Comparison of ENCODE assay signal across 8 cellular contexts in the genomic region with DNA sequence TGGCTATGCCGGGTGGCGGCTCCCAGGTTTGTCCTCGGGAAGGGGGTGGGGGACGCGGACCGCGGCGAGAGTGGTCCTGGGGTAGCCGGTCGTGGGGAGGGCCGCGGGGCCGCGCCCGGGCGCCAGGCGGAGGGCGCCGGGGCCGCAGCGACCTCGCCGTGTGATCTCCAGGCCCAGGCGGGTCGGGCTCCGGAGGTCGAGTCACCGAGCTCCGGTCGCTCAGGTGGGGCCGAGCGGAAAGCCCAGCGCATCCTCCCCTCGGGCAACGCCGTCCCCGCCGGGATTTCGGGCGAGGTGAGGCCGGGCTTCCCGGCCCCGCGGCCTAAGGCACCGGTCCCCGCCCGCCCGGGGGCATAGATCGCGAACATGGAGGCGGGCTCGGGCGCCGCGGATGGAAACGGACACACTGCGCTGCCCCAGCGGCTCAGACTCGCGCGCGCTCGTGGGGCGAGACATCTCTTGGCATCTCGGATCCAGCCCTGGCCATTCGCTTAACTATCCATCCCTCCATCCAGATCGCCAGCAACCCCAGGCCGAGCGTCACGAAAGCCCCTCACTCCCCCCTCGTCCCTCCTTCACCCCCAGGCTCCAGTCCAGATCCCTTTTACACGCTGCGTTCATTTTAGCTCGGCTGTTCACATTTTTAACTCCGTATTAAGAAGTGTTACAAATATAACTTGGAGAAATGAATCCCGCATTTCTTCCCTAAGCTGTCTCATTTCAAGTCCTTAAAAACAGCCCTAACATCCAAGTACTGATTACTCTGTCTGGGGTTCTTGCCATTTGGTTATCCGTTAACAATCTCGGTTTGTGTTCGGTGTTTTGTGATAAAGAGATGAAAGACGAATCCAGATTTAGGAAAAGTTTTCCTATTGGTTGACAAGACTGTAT. TPM values are rescaled to one million over a fixed set of nuclear protein-coding genes. Genes with fewer than 3 reads are reported as not detected.
DNase-seq lines count a peak whose midpoint lies in the region; ATAC-seq, FAIRE-seq and TF ChIP-seq lines count a peak whose summit lies in the region.

No MANE protein-coding gene starts in this region.

- peaks cover 14% of the 10 kb centered on the region for H3K4me1 Mint-ChIP-seq in activated T-cell treated with anti-CD3 and anti-CD28 coated beads, Interleukin-2, amount 50 U/mL, for 72 hours (ENCODE audit: low read depth)
- H3K4me1 Mint-ChIP-seq in natural killer cell treated with Interleukin-12 subunit alpha and Interleukin-12 subunit beta and Interleukin-15 and Interleukin-18, amount 100 ng/mL, for 72 hours (ENCODE audit: low read depth in 2 of 2), result peaks cover 0 to 9% of the 10 kb centered on the region in 2 donors

- peaks cover 0 to 2% of the 10 kb centered on the region in 2 donors for H3K36me3 Mint-ChIP-seq in activated T-cell treated with anti-CD3 and anti-CD28 coated beads, Interleukin-2, amount 50 U/mL, for 72 hours (ENCODE audit: insufficient read depth in 2 of 2)
- no peaks in the 10 kb centered on the region for H3K36me3 Mint-ChIP-seq in natural killer cell treated with Interleukin-12 subunit alpha and Interleukin-12 subunit beta and Interleukin-15 and Interleukin-18, amount 100 ng/mL, for 72 hours

- no peaks in the 10 kb centered on the region for H3K9me3 Mint-ChIP-seq in activated T-cell treated with anti-CD3 and anti-CD28 coated beads, Interleukin-2, amount 50 U/mL, for 72 hours
- H3K9me3 Mint-ChIP-seq in natural killer cell treated with Interleukin-12 subunit alpha and Interleukin-12 subunit beta and Interleukin-15 and Interleukin-18, amount 100 ng/mL, for 72 hours, result no peaks in the 10 kb centered on the region

- no peak for TF ChIP-seq CTCF in GM10266 (IDR thresholded peaks at IDR 0.05; ENCODE audit: control insufficient read depth, insufficient read depth, low read depth, missing control alignments)

- peak overlapping the region; percentile 84 to 90 for H3K4me3 Mint-ChIP-seq in activated T-cell treated with anti-CD3 and anti-CD28 coated beads, Interleukin-2, amount 50 U/mL, for 72 hours
- H3K4me3 Mint-ChIP-seq in natural killer cell treated with Interleukin-12 subunit alpha and Interleukin-12 subunit beta and Interleukin-15 and Interleukin-18, amount 100 ng/mL, for 72 hours, result peak overlapping the region; percentile 76

- peak; percentile 24 for ATAC-seq in HG02642 (IDR thresholded peaks at IDR 0.05; ENCODE audit: poor library complexity, unreplicated experiment)
- ATAC-seq in activated T-cell treated with anti-CD3 and anti-CD28 coated beads, Interleukin-2, amount 50 U/mL, for 72 hours (replicated peaks in 1 of 2), result peak; percentile 31 to 32
- peak; percentile 51 to 52 for ATAC-seq in natural killer cell treated with Interleukin-12 subunit alpha and Interleukin-12 subunit beta and Interleukin-15 and Interleukin-18, amount 100 ng/mL, for 72 hours
- ATAC-seq in GM18861 (IDR thresholded peaks at IDR 0.05; ENCODE audit: unreplicated experiment), result no peak

- FAIRE-seq in A204.1 (lab: Jason Lieb, UNC), result peak; percentile 83
- FAIRE-seq in frontal cortex (lab: Jason Lieb, UNC), result no peak

- peak; percentile 38 for DNase-seq in GM10266 (ENCODE audit: extremely low spot score)
- peak; percentile 80 for DNase-seq in NCI-H2107 treated with DMSO at 0.1 percent for 48 hours (lab: John Stamatoyannopoulos, UW; ENCODE audit: unreplicated experiment)
- peak; percentile 37 to 39 for DNase-seq in activated T-cell treated with anti-CD3 and anti-CD28 coated beads, Interleukin-2, amount 50 U/mL, for 72 hours
- DNase-seq in frontal cortex (ENCODE audit: low spot score in 2 of 2), result peak; percentile 30 to 58
- DNase-seq in natural killer cell treated with Interleukin-12 subunit alpha and Interleukin-12 subunit beta and Interleukin-15 and Interleukin-18, amount 100 ng/mL, for 72 hours (ENCODE audit: low spot score), result no peak

- H3K27me3 Mint-ChIP-seq in activated T-cell treated with anti-CD3 and anti-CD28 coated beads, Interleukin-2, amount 50 U/mL, for 72 hours (ENCODE audit: low read depth), result peaks cover 56% of the 10 kb centered on the region
- H3K27me3 Mint-ChIP-seq in natural killer cell treated with Interleukin-12 subunit alpha and Interleukin-12 subunit beta and Interleukin-15 and Interleukin-18, amount 100 ng/mL, for 72 hours, result peaks cover 23 to 32% of the 10 kb centered on the region in 2 donors

- H3K27ac Mint-ChIP-seq in activated T-cell treated with anti-CD3 and anti-CD28 coated beads, Interleukin-2, amount 50 U/mL, for 72 hours, result peak overlapping the region; percentile 49
- H3K27ac Mint-ChIP-seq in natural killer cell treated with Interleukin-12 subunit alpha and Interleukin-12 subunit beta and Interleukin-15 and Interleukin-18, amount 100 ng/mL, for 72 hours, result no peak overlapping the region

RNA-seq across cellular contexts. Expression of gene ZC3H12C, which starts 0.5 kb away (rescaled TPM):
- total RNA-seq in activated T-cell treated with anti-CD3 and anti-CD28 coated beads, Interleukin-2, amount 50 U/mL, for 72 hours, result 1 to 10 TPM; 2.5 to 6.6 TPM
- 28.9 TPM for total RNA-seq in frontal cortex
- total RNA-seq in natural killer cell treated with Interleukin-12 subunit alpha and Interleukin-12 subunit beta and Interleukin-15 and Interleukin-18, amount 100 ng/mL, for 72 hours, result 1 to 10 TPM in 1 of 2 donors, under 1 TPM in 1; 0.38 to 1.4 TPM
